In the genomic region with DNA sequence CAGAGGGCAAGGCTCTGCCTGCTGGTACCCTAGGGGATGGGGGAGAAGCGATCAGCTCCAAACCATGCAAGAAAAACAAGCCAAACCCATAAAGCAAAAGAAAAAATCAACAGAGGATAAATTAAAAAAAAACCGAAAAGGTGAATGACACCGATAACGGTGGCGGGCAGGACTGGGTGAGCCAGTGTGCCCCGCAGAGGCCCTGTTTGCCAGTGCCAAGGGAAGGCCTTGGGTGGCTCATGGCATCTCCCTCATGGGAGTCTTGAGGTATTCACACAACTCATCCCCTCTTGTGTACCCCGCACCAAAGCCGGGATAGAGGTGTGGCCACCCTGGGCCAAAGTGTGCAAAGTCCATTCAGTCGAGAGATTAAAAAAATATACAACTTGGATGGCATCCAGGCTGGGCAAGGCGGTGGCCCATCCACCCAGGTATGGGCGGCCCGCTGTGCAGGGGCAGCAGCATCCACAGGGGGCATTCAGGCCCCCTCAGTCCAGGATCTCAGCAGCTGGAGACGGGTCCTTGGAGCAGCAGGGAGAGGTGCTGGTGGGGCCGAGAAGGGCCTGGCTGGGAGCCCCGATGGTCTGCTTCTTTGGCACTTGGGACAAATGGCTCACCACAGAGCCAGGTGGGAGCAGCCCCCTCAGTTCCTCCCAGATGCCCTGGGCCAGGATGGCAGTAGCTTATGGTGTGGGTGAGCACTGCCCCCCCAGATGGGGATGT, we compare ENCODE assay signal across 7 cellular contexts.
A peak's percentile ranks its signal among the peaks of the same experiment; 100 is the strongest.
DNase-seq lines count a peak whose midpoint lies in the region; ATAC-seq and TF ChIP-seq lines count a peak whose summit lies in the region.
"Not testable (repeated sequence)": the region's sequence is repeated elsewhere in the genome, so short reads cannot be mapped to it uniquely, and the experiment has no call there.

No MANE protein-coding gene starts in this region.

- not testable (repeated sequence) for H3K27ac Mint-ChIP-seq in activated CD4-positive, alpha-beta T cell treated with anti-CD3 and anti-CD28 coated beads, Interleukin-2, amount 10 ng/mL, durations not matched to agents 24 days and 14 days

- H3K9me3 ChIP-seq in BLaER1, esophagus muscularis mucosa, mucosa of descending colon: not testable (repeated sequence)

- H3K4me1 Mint-ChIP-seq in activated CD4-positive, alpha-beta T cell treated with anti-CD3 and anti-CD28 coated beads, Interleukin-2, amount 10 ng/mL, durations not matched to agents 24 days and 14 days, result not testable (repeated sequence)

- intact Hi-C loops in activated CD4-positive, alpha-beta T cell treated with anti-CD3 and anti-CD28 coated beads, Interleukin-2, amount 10 ng/mL, durations not matched to agents 24 days and 14 days (cut with micrococcal nuclease); esophagus muscularis mucosa (cut with DNase I); left colon (cut with DNase I, micrococcal nuclease); mucosa of descending colon (cut with DNase I, micrococcal nuclease); posterior vena cava (cut with DNase I): not testable (repeated sequence)

- TF ChIP-seq CTCF in esophagus muscularis mucosa (IDR thresholded peaks at IDR 0.05); mucosa of descending colon (IDR thresholded peaks at IDR 0.05): not testable (repeated sequence)

- not testable (repeated sequence) for H4K20me1 ChIP-seq in BLaER1

- DNase-seq in D341Med (ENCODE audit: low spot score), result peak; percentile 2
- peak; percentile 25 for DNase-seq in activated CD4-positive, alpha-beta T cell treated with anti-CD3 and anti-CD28 coated beads, Interleukin-2, amount 10 ng/mL, durations not matched to agents 24 days and 14 days
- DNase-seq in esophagus muscularis mucosa (ENCODE audit: extremely low spot score), result peak; percentile 66
- peak in 1 of 2 donors; percentile 18 for DNase-seq in left colon
- peak in 1 of 3 donors; percentile 58 for DNase-seq in mucosa of descending colon
- peak; percentile 55 for DNase-seq in posterior vena cava (ENCODE audit: low spot score)

- peak overlapping the region; percentile 18; the same call in 1 of the 2 replicates for H3K27ac ChIP-seq in BLaER1
- H3K27ac ChIP-seq in esophagus muscularis mucosa (replicated peaks in 1 of 4), result not testable (repeated sequence)

- not testable (repeated sequence) for H3K4me3 ChIP-seq in BLaER1, esophagus muscularis mucosa, mucosa of descending colon

- not testable (repeated sequence) for H3K36me3 ChIP-seq in BLaER1; esophagus muscularis mucosa; mucosa of descending colon (ENCODE audit: low read depth)

- not testable (repeated sequence) for TF ChIP-seq POLR2A in esophagus muscularis mucosa (IDR thresholded peaks at IDR 0.05; ENCODE audit: low read depth)

- TF ChIP-seq EP300 in esophagus muscularis mucosa (IDR thresholded peaks at IDR 0.05), result not testable (repeated sequence)

- not testable (repeated sequence) for H3K9me3 Mint-ChIP-seq in activated CD4-positive, alpha-beta T cell treated with anti-CD3 and anti-CD28 coated beads, Interleukin-2, amount 10 ng/mL, durations not matched to agents 24 days and 14 days

- H3K27me3 ChIP-seq in BLaER1, esophagus muscularis mucosa: not testable (repeated sequence)

- peak; percentile 78 for ATAC-seq in left colon
- ATAC-seq in mucosa of descending colon, result peak; percentile 69

- H3K4me2 ChIP-seq in BLaER1, result peak overlapping the region; percentile 80

- H3K36me3 Mint-ChIP-seq in activated CD4-positive, alpha-beta T cell treated with anti-CD3 and anti-CD28 coated beads, Interleukin-2, amount 10 ng/mL, durations not matched to agents 24 days and 14 days (ENCODE audit: low read depth), result not testable (repeated sequence)

- peak overlapping the region; percentile 24; the same call in 1 of the 2 replicates for H3K9ac ChIP-seq in BLaER1

- peaks cover 82% of the 10 kb centered on the region for H3K4me1 ChIP-seq in BLaER1
- H3K4me1 ChIP-seq in esophagus muscularis mucosa; mucosa of descending colon (ENCODE audit: low read depth): not testable (repeated sequence)

- not testable (repeated sequence) for H3K4me3 Mint-ChIP-seq in activated CD4-positive, alpha-beta T cell treated with anti-CD3 and anti-CD28 coated beads, Interleukin-2, amount 10 ng/mL, durations not matched to agents 24 days and 14 days

- WGBS in esophagus muscularis mucosa, result 90% methylated on average over 8 of the region's 15 CpGs

- not testable (repeated sequence) for H3K27me3 Mint-ChIP-seq in activated CD4-positive, alpha-beta T cell treated with anti-CD3 and anti-CD28 coated beads, Interleukin-2, amount 10 ng/mL, durations not matched to agents 24 days and 14 days
